8 cellular contexts compared by ENCODE assay signal in genomic region chr4:56435748-56436442, GRCh38. TPM values are rescaled to one million over a fixed set of nuclear protein-coding genes. Genes with fewer than 3 reads are reported as not detected.
DNase-seq lines count a peak whose midpoint lies in the region; ATAC-seq and TF ChIP-seq lines count a peak whose summit lies in the region.

TSS of gene PAICS (plus strand) at chr4:56436260. CDS start at chr4:56436313, 53 bp downstream.

- H3K27ac ChIP-seq in gastroesophageal sphincter, result peak within 1 kb of the TSS; percentile 75 to 97 (median 93)

- no peaks in the 10 kb centered on the region for H3K27me3 ChIP-seq in gastroesophageal sphincter

- peaks cover 0 to 33% (median 0%) of the 10 kb centered on the region in 3 donors for H3K4me1 ChIP-seq in gastroesophageal sphincter

- no peaks in the 10 kb centered on the region for H3K27me3 Mint-ChIP-seq in activated naive CD4-positive, alpha-beta T cell treated with anti-CD3 and anti-CD28 coated beads for 36 hours (ENCODE audit: low read depth)

- WGBS in gastroesophageal sphincter (ENCODE audit: low coverage in 1 of 2), 2 donors, result 0% methylated on average over 4 of the region's 63 CpGs; no CpG with 5 or more reads in 1 of the 2 donors

- DNase-seq in GF-D8 (lab: John Stamatoyannopoulos, UW) (peak; percentile 87), HEK293T (ENCODE audit: extremely low spot score) (peak; percentile 86), MV-4-11 (lab: John Stamatoyannopoulos, UW) (peak; percentile 91), SK-MEL-5 (ENCODE audit: low read depth, low spot score) (peak; percentile 92), non-pigmented ciliary epithelial cell (ENCODE audit: low read depth) (peak; percentile 67), superior temporal gyrus (ENCODE audit: extremely low spot score) (peak; percentile 93)
- peak; percentile 95 for DNase-seq in activated naive CD4-positive, alpha-beta T cell treated with anti-CD3 and anti-CD28 coated beads for 36 hours

- H3K4me3 Mint-ChIP-seq in activated naive CD4-positive, alpha-beta T cell treated with anti-CD3 and anti-CD28 coated beads for 36 hours, result peak within 1 kb of the TSS; percentile 98

- no peak for TF ChIP-seq EP300 in gastroesophageal sphincter (IDR thresholded peaks at IDR 0.05)

- H3K4me3 ChIP-seq in gastroesophageal sphincter, result peak within 1 kb of the TSS; percentile 45 to 72

- TF ChIP-seq CTCF in gastroesophageal sphincter (IDR thresholded peaks at IDR 0.05), result peak in 1 of 4 experiments; percentile 26

- peak; percentile 92 for ATAC-seq in gastroesophageal sphincter

- CTCF ChIA-PET in HEK293T (lab: Yijun Ruan, JAX), result interaction anchor here (0.7 to 1.5 kb wide), 3 partner anchors 11 to 211 kb away, joined by 3 to 14 read pairs (median 3); no protein-coding TSS in a partner anchor
- CTCF ChIA-PET in activated naive CD4-positive, alpha-beta T cell treated with anti-CD3 and anti-CD28 coated beads for 36 hours (lab: Charles Lee), result interaction anchor here (0.6 to 2.6 kb wide), 8 partner anchors 11 to 1041 kb away, joined by 3 to 12 read pairs (median 6); partner anchors contain the start of gene AASDH

- TF ChIP-seq POLR2A in gastroesophageal sphincter (IDR thresholded peaks at IDR 0.05), result peak; percentile 33 to 45

- H3K4me1 Mint-ChIP-seq in activated naive CD4-positive, alpha-beta T cell treated with anti-CD3 and anti-CD28 coated beads for 36 hours (ENCODE audit: low read depth), result peaks cover 52% of the 10 kb centered on the region

- H3K36me3 Mint-ChIP-seq in activated naive CD4-positive, alpha-beta T cell treated with anti-CD3 and anti-CD28 coated beads for 36 hours (ENCODE audit: low read depth), result peaks cover 36% of the 10 kb centered on the region

- intact Hi-C loops in activated naive CD4-positive, alpha-beta T cell treated with anti-CD3 and anti-CD28 coated beads for 36 hours (cut with micrococcal nuclease), result loop anchor here (1.0 to 5.0 kb wide), 12 partner anchors 17 to 1039 kb away; partner anchors contain the start of genes AASDH, CEP135, EXOC1 and POLR2B

- in situ Hi-C loops in SK-MEL-5 (cut with HindIII; ENCODE audit: low pct_unique_long_range_greater_than_20kb, low sequenced_read_pairs), result no loop called here

- H3K27ac Mint-ChIP-seq in activated naive CD4-positive, alpha-beta T cell treated with anti-CD3 and anti-CD28 coated beads for 36 hours, result peak within 1 kb of the TSS; percentile 96

- no peaks in the 10 kb centered on the region for H3K9me3 Mint-ChIP-seq in activated naive CD4-positive, alpha-beta T cell treated with anti-CD3 and anti-CD28 coated beads for 36 hours

- POLR2A ChIA-PET in HEK293T (lab: Yijun Ruan, JAX), result interaction anchor here (0.6 to 7.4 kb wide), 19 partner anchors 9 to 596 kb away, joined by 3 to 113 read pairs (median 6); partner anchors contain the start of genes AASDH and NOA1

- no peaks in the 10 kb centered on the region for H3K9me3 ChIP-seq in gastroesophageal sphincter

- no peaks in the 10 kb centered on the region for H3K36me3 ChIP-seq in gastroesophageal sphincter

TF ChIP-seq in HEK293T, 16 proteins besides CTCF, POLR2A, EP300 and RAD21:
- 0 out of 2 replicates have a peak, but pooled peaks have one; percentile 30 for TF ChIP-seq SP1 (IDR thresholded peaks at IDR 0.05)
- TF ChIP-seq SUZ12 (IDR thresholded peaks at IDR 0.05), result no peak
- TF ChIP-seq FOXM1 (IDR thresholded peaks at IDR 0.05; ENCODE audit: borderline replicate concordance), result peak; percentile 61
- TF ChIP-seq LEF1 (IDR thresholded peaks at IDR 0.05; ENCODE audit: borderline replicate concordance), result no peak
- peak; percentile 64; the same call in 1 of the 2 replicates for TF ChIP-seq BHLHE40 (IDR thresholded peaks at IDR 0.05; ENCODE audit: borderline replicate concordance)
- peak; percentile 78 for TF ChIP-seq L3MBTL2 (conservative IDR thresholded peaks at IDR 0.05)

RNA-seq across cellular contexts. Expression of gene PAICS, which starts in this region (rescaled TPM):
- total RNA-seq in SK-MEL-5 (2014; rRNA removed; shearing (Covaris generic)), result 86.4 and 87.2 TPM in 2 replicates
- 136 and 188 TPM in 2 replicates for polyA plus RNA-seq in SK-MEL-5 (2015; cell fraction: cytosol; rRNA removed)
- polyA plus RNA-seq in SK-MEL-5 (2015; cell fraction: nucleus; rRNA removed), result 97.9 and 117 TPM in 2 replicates
- total RNA-seq in activated naive CD4-positive, alpha-beta T cell treated with anti-CD3 and anti-CD28 coated beads for 36 hours, result 100 to 1,000 TPM; 361 to 370 TPM
- total RNA-seq in gastroesophageal sphincter, result 10 to 100 TPM; 18.8 to 26.0 (median 24.4) TPM

Comparison
In these comparisons a context has a peak if more than half of its experiments do, and no peak if none do; other contexts are left out.
1. Peak in every context shown above with its lines: DNase-seq, ATAC-seq, H3K4me3 ChIP-seq and H3K27ac ChIP-seq.